20 cellular contexts compared by ENCODE assay signal in genomic region chr4:6647582-6648230, GRCh38. TPM values are rescaled to one million over a fixed set of nuclear protein-coding genes. Genes with fewer than 3 reads are reported as not detected.
DNase-seq lines count a peak whose midpoint lies in the region; ATAC-seq, FAIRE-seq and TF ChIP-seq lines count a peak whose summit lies in the region.
"Had no signal": no experiment of that assay in that cellular context is flagged by ENCODE, and none has a peak within 500 bp of the region (broad histone marks: within the 10 kb centered on the region; RNA-seq: fewer than 3 reads in every experiment).

No MANE protein-coding gene starts in this region.

- H2AFZ ChIP-seq in HepG2 (ENCODE audit: low read length): no peak overlapping the region

- no peak overlapping the region for H4K8ac ChIP-seq in mesendoderm (ENCODE audit: low read depth, low read length)

- peak; percentile 58 for TF ChIP-seq CTCF in HepG2 (CRISPR knock-in tag; IDR thresholded peaks at IDR 0.05)
- TF ChIP-seq CTCF in right lobe of liver (IDR thresholded peaks at IDR 0.05): no peak
- no peak for TF ChIP-seq CTCF in WTC11 (IDR thresholded peaks at IDR 0.05)

- no peak overlapping the region for H2BK120ac ChIP-seq in mesendoderm (ENCODE audit: low read depth, low read length)

- CTCF ChIA-PET in HepG2 (lab: Yijun Ruan, JAX; ENCODE audit: low intra/inter-chr PET ratio, low total read pairs): no interaction called here
- CTCF ChIA-PET in WTC11 (lab: Charles Lee): interaction anchor here (1.2 kb wide), 1 partner anchor 17 kb away, joined by 4 read pairs; no protein-coding TSS in a partner anchor

- H3K79me1 ChIP-seq in mesendoderm (ENCODE audit: low read length): peaks cover 3% of the 10 kb centered on the region

- intact Hi-C loops in HepG2 (cut with micrococcal nuclease; ENCODE audit: unreplicated experiment) (no loop called here), right lobe of liver (cut with DNase I) (no loop called here)

- H3K9me3 ChIP-seq in HepG2 (ENCODE audit: low read length): no peaks in the 10 kb centered on the region
- H3K9me3 ChIP-seq in right lobe of liver: no peaks in the 10 kb centered on the region

- H3K27ac ChIP-seq in HepG2 (ENCODE audit: extremely low read length, insufficient read depth, low read length): no peak overlapping the region
- H3K27ac ChIP-seq in right lobe of liver: no peak overlapping the region
- no peak overlapping the region for H3K27ac ChIP-seq in mesendoderm (ENCODE audit: low read depth, low read length)
- H3K27ac ChIP-seq: 22Rv1, SK-N-MC had no signal

- in situ Hi-C loops in HepG2 (cut with HindIII; ENCODE audit: extremely low pct_ligation_motif_present, low pct_unique_long_range_greater_than_20kb): no loop called here

- ATAC-seq in HepG2 (peak; percentile 96), right lobe of liver (no peak), WTC11 (no peak)

- H3K36me3 ChIP-seq in HepG2 (replicated peaks in 1 of 2; ENCODE audit: control insufficient read depth in 1 of 2, insufficient read depth in 2 of 2, low read length in 2 of 2) (peaks cover 0 to 7% of the 10 kb centered on the region in 2 experiments; a peak in 1 of 5 replicates), right lobe of liver (peaks cover 0 to 4% (median under 1%) of the 10 kb centered on the region in 4 donors), mesendoderm (ENCODE audit: control insufficient read depth, insufficient read depth, low read length) (no peaks in the 10 kb centered on the region)

- TF ChIP-seq EP300 in HepG2 (IDR thresholded peaks at IDR 0.05; ENCODE audit: low read depth in 2 of 2, low read length in 2 of 2): no peak
- no peak for TF ChIP-seq EP300 in HepG2 (CRISPR knock-in tag; IDR thresholded peaks at IDR 0.05; ENCODE audit: borderline replicate concordance)

- H3K4me1 ChIP-seq in HepG2 (ENCODE audit: insufficient read depth, low read length) (peaks cover 24% of the 10 kb centered on the region), right lobe of liver (peaks cover 0 to 4% (median 1%) of the 10 kb centered on the region in 4 donors), mesendoderm (ENCODE audit: control insufficient read depth, low read depth, low read length) (no peaks in the 10 kb centered on the region)

- H3K27me3 Mint-ChIP-seq in WTC11 (ENCODE audit: low read depth): peaks cover 3% of the 10 kb centered on the region

- H3K79me2 ChIP-seq in HepG2 (ENCODE audit: insufficient read depth, low read length) (peaks cover 11% of the 10 kb centered on the region), mesendoderm (ENCODE audit: control insufficient read depth, insufficient read depth, low read length) (peaks cover 3% of the 10 kb centered on the region)

- peak; percentile 95 for FAIRE-seq in HepG2 (lab: Jason Lieb, UNC)
- FAIRE-seq: RCC 7860 had no signal

- no peaks in the 10 kb centered on the region; the same call in 1 of the 2 replicates for H4K20me1 ChIP-seq in HepG2 (ENCODE audit: insufficient read depth, low read length)

- peaks cover 3% of the 10 kb centered on the region for H3K36me3 Mint-ChIP-seq in WTC11

- H3K27ac Mint-ChIP-seq in WTC11: peak overlapping the region; percentile 12; the same call in 1 of the 2 replicates

- H3K4me1 Mint-ChIP-seq in WTC11: peaks cover 6% of the 10 kb centered on the region

- H3K4me3 ChIP-seq in HepG2 (replicated peaks in 1 of 3; ENCODE audit: insufficient read depth in 1 of 3, low read depth in 2 of 3, low read length in 3 of 3) (no peak overlapping the region), right lobe of liver (no peak overlapping the region), mesendoderm (ENCODE audit: low read length) (no peak overlapping the region)
- H3K4me3 ChIP-seq: SK-N-MC had no signal

- H4K5ac ChIP-seq in mesendoderm (ENCODE audit: low read length): no peak overlapping the region

- H3K27me3 ChIP-seq in HepG2 (ENCODE audit: control insufficient read depth in 1 of 2, insufficient read depth in 2 of 2, low read length in 2 of 2) (no peaks in the 10 kb centered on the region), right lobe of liver (no peaks in the 10 kb centered on the region), mesendoderm (ENCODE audit: insufficient read depth, low read length, poor library complexity) (no peaks in the 10 kb centered on the region)

- H3K4me2 ChIP-seq in HepG2 (ENCODE audit: low read depth, low read length) (no peak overlapping the region), mesendoderm (ENCODE audit: low read length) (no peak overlapping the region)

- H3K9ac ChIP-seq in HepG2 (ENCODE audit: insufficient read depth, low read depth, low read length): no peak overlapping the region
- H3K9ac ChIP-seq in mesendoderm (ENCODE audit: low read length): no peak overlapping the region

- H2BK15ac ChIP-seq in mesendoderm (replicated peaks; ENCODE audit: low read depth): no peak overlapping the region

- DNase-seq in DMS53 (lab: John Stamatoyannopoulos, UW) (peak; percentile 72), DMS53 treated with DMSO at 0.1 percent for 48 hours (lab: John Stamatoyannopoulos, UW; ENCODE audit: unreplicated experiment) (no peak), HepG2 (ENCODE audit: low spot score) (peak; percentile 67), right lobe of liver (no peak), WTC11 (ENCODE audit: low spot score) (no peak), mesendoderm (peak; percentile 36), COLO829 (ENCODE audit: low spot score) (no peak), NCI-H345 treated with DMSO at 0.1 percent for 48 hours (lab: John Stamatoyannopoulos, UW; ENCODE audit: unreplicated experiment) (no peak)
- DNase-seq: AML-193; Calu3; NCI-H1417; NCI-H187; NCI-H2227 treated with DMSO at 0.1 percent for 48 hours; NCI-H69; NK-92 treated with Interleukin-12 subunit alpha and Interleukin-12 subunit beta, amount 100 ng/mL, for 24 hours; Right ventricle myocardium superior had no signal

- no peak overlapping the region for H2BK5ac ChIP-seq in mesendoderm (ENCODE audit: low read length)

- no peaks in the 10 kb centered on the region for H3K9me3 Mint-ChIP-seq in WTC11

- H3K56ac ChIP-seq in mesendoderm (ENCODE audit: low read length): no peak overlapping the region

- H3K23ac ChIP-seq in mesendoderm (ENCODE audit: low read length): no peak overlapping the region

- WGBS in HepG2 (ENCODE audit: low lambda C conversion rate): 17% methylated on average over 6 of the region's 6 CpGs
- 59% methylated on average over 5 of the region's 6 CpGs for WGBS in right lobe of liver (ENCODE audit: insufficient coverage, low coverage, low lambda C conversion rate, missing lambda C conversion rate)
- no CpG with 5 or more reads among the region's 6 CpGs for WGBS in mesendoderm (ENCODE audit: extremely low coverage, insufficient coverage, low lambda C conversion rate)

- H3K4me3 Mint-ChIP-seq in WTC11: no peak overlapping the region

- no peak overlapping the region for H3K18ac ChIP-seq in mesendoderm (ENCODE audit: low read length)

- TF ChIP-seq POLR2A in HepG2 (IDR thresholded peaks at IDR 0.05; ENCODE audit: insufficient read depth in 1 of 2, low read depth in 2 of 2, low read length in 2 of 2): no peak
- no peak for TF ChIP-seq POLR2A in right lobe of liver (IDR thresholded peaks at IDR 0.05)

- H3K4ac ChIP-seq in mesendoderm (ENCODE audit: low read depth, low read length): no peak overlapping the region

- POLR2A ChIA-PET in HepG2 (lab: Yijun Ruan, JAX) (interaction anchor here (0.7 to 1.0 kb wide), 4 partner anchors 14 to 303 kb away, joined by 3 to 7 read pairs (median 4); a partner anchor contains a TSS), WTC11 (lab: Charles Lee) (no interaction called here)

- no TSS peak for BruUV-seq in HepG2 (replicated peaks; lab: Mats Ljungman, UMichigan)

- no peak for TF ChIP-seq RAD21 in HepG2 (CRISPR knock-in tag; IDR thresholded peaks at IDR 0.05)

- H2AK5ac ChIP-seq in mesendoderm (ENCODE audit: low read length): no peak overlapping the region

RNA-seq across cellular contexts. Expression of gene MRFAP1, which starts 7.2 kb away (rescaled TPM):
- 158 and 254 TPM in 2 replicates for total RNA-seq in HepG2 (2016; rRNA removed; fragmentation: Illumina TruSeq; extraction: Trizol)
- 31.0 and 37.7 TPM in 2 replicates for total RNA-seq in HepG2 (2016; cell fraction: cytosol; rRNA removed; fragmentation: Illumina TruSeq; extraction: Trizol; ENCODE audit: low read depth)
- total RNA-seq in HepG2 (2016; cell fraction: insoluble cytoplasmic fraction; rRNA removed; fragmentation: Illumina TruSeq; extraction: Trizol): 174 and 249 TPM in 2 replicates
- total RNA-seq in HepG2 (2016; cell fraction: membrane; rRNA removed; fragmentation: Illumina TruSeq; extraction: Trizol): 87.0 and 105 TPM in 2 replicates
- 67.5 and 68.6 TPM in 2 replicates for total RNA-seq in HepG2 (2016; cell fraction: nucleus; rRNA removed; fragmentation: Illumina TruSeq; extraction: Trizol)
- 103 and 112 TPM in 2 replicates for polyA plus RNA-seq in HepG2 (2011; rRNA removed)
- polyA plus RNA-seq in HepG2 (2011; cell fraction: cytosol; rRNA removed): 110 and 141 TPM in 2 replicates
- polyA plus RNA-seq in HepG2 (2011; cell fraction: nucleus; rRNA removed): 54.5 and 54.7 TPM in 2 replicates
- 198 and 236 TPM in 2 replicates for polyA plus RNA-seq in HepG2 (2012)
- 55.7 and 56.7 TPM in 2 replicates for polyA plus RNA-seq in HepG2 (2016; cell fraction: cytosol; fragmentation: Illumina TruSeq; extraction: Trizol; ENCODE audit: low read depth)
- polyA plus RNA-seq in HepG2 (2016; cell fraction: insoluble cytoplasmic fraction; fragmentation: Illumina TruSeq; extraction: Trizol; ENCODE audit: low read depth): 509 and 563 TPM in 2 replicates
- 117 and 129 TPM in 2 replicates for polyA plus RNA-seq in HepG2 (2016; cell fraction: membrane; fragmentation: Illumina TruSeq; extraction: Trizol; ENCODE audit: low read depth)
- polyA plus RNA-seq in HepG2 (2016; cell fraction: nucleus; fragmentation: Illumina TruSeq; extraction: Trizol; ENCODE audit: insufficient read depth, low read depth): 205 and 206 TPM in 2 replicates
- 19.4 and 22.0 TPM in 2 replicates for polyA minus RNA-seq in HepG2 (2011; rRNA and poly(A)+ RNA removed; ENCODE audit: low replicate concordance)
- 29.9 and 30.5 TPM in 2 replicates for polyA minus RNA-seq in HepG2 (2011; cell fraction: cytosol; rRNA and poly(A)+ RNA removed)
- 21.4 and 24.6 TPM in 2 replicates for polyA minus RNA-seq in HepG2 (2011; cell fraction: nucleus; rRNA and poly(A)+ RNA removed)
- total RNA-seq in right lobe of liver: 100 to 1,000 TPM; 103 to 166 (median 129) TPM
- 296 to 319 TPM (median 303 TPM) in 3 replicates for total RNA-seq in WTC11 (2021)
- 311 TPM for polyA plus RNA-seq in mesendoderm (2013, experiment 1 of 2)
- 301 TPM for polyA plus RNA-seq in mesendoderm (2013, experiment 2 of 2)

RNA-seq across cellular contexts. Expression of gene S100P, which starts 46.0 kb away (rescaled TPM):
- 278 and 348 TPM in 2 replicates for total RNA-seq in HepG2 (2016; rRNA removed; fragmentation: Illumina TruSeq; extraction: Trizol)
- 36.9 and 39.1 TPM in 2 replicates for total RNA-seq in HepG2 (2016; cell fraction: cytosol; rRNA removed; fragmentation: Illumina TruSeq; extraction: Trizol; ENCODE audit: low read depth)
- 251 and 366 TPM in 2 replicates for total RNA-seq in HepG2 (2016; cell fraction: insoluble cytoplasmic fraction; rRNA removed; fragmentation: Illumina TruSeq; extraction: Trizol)
- total RNA-seq in HepG2 (2016; cell fraction: membrane; rRNA removed; fragmentation: Illumina TruSeq; extraction: Trizol): 71.8 and 83.2 TPM in 2 replicates
- total RNA-seq in HepG2 (2016; cell fraction: nucleus; rRNA removed; fragmentation: Illumina TruSeq; extraction: Trizol): 84.8 and 90.9 TPM in 2 replicates
- 1,649 and 1,898 TPM in 2 replicates for polyA plus RNA-seq in HepG2 (2011; rRNA removed)
- polyA plus RNA-seq in HepG2 (2011; cell fraction: cytosol; rRNA removed): 422 and 472 TPM in 2 replicates
- polyA plus RNA-seq in HepG2 (2011; cell fraction: nucleus; rRNA removed): 82.9 and 122 TPM in 2 replicates
- 700 and 2,334 TPM in 2 replicates for polyA plus RNA-seq in HepG2 (2012)
- polyA plus RNA-seq in HepG2 (2016; cell fraction: cytosol; fragmentation: Illumina TruSeq; extraction: Trizol; ENCODE audit: low read depth): 30.5 and 35.0 TPM in 2 replicates
- 150 and 168 TPM in 2 replicates for polyA plus RNA-seq in HepG2 (2016; cell fraction: insoluble cytoplasmic fraction; fragmentation: Illumina TruSeq; extraction: Trizol; ENCODE audit: low read depth)
- 38.8 and 42.8 TPM in 2 replicates for polyA plus RNA-seq in HepG2 (2016; cell fraction: membrane; fragmentation: Illumina TruSeq; extraction: Trizol; ENCODE audit: low read depth)
- polyA plus RNA-seq in HepG2 (2016; cell fraction: nucleus; fragmentation: Illumina TruSeq; extraction: Trizol; ENCODE audit: insufficient read depth, low read depth): 79.1 and 81.3 TPM in 2 replicates
- polyA minus RNA-seq in HepG2 (2011; rRNA and poly(A)+ RNA removed; ENCODE audit: low replicate concordance): 151 and 198 TPM in 2 replicates
- polyA minus RNA-seq in HepG2 (2011; cell fraction: cytosol; rRNA and poly(A)+ RNA removed): 87.0 and 146 TPM in 2 replicates
- polyA minus RNA-seq in HepG2 (2011; cell fraction: nucleus; rRNA and poly(A)+ RNA removed): 37.3 and 51.0 TPM in 2 replicates
- total RNA-seq in right lobe of liver: 1 to 10 TPM in 4 of 6 experiments, under 1 TPM in 2; 0.59 to 6.3 (median 2.7) TPM
- 0.55 TPM in 1 of 3 replicates, not detected in the others for total RNA-seq in WTC11 (2021)
- polyA plus RNA-seq in mesendoderm (2013, experiment 1 of 2): not detected
- polyA plus RNA-seq in mesendoderm (2013, experiment 2 of 2): 0.35 TPM
- total RNA-seq: M059J, Right ventricle myocardium superior had no signal

Comparison
In these comparisons a context has a peak if more than half of its experiments do, and no peak if none do; other contexts are left out.
1. DNase-seq: peak in DMS53 (single experiment), HepG2 (single experiment) and mesendoderm (single experiment); none in DMS53 treated with DMSO at 0.1 percent for 48 hours (single experiment), right lobe of liver (0 of 3), WTC11 (single experiment), COLO829 (single experiment) and NCI-H345 treated with DMSO at 0.1 percent for 48 hours (single experiment).
2. RNA of gene S100P, which starts 46.0 kb away (total RNA-seq): 36.9 to 366 TPM in HepG2; 0.59 to 6.3 TPM in right lobe of liver and 0.55 TPM in WTC11; every median in the first group is over 4 times any median in the second.